ENCODE assay signal across 22 cellular contexts in genomic region chr7:129561677-129562424, GRCh38. TPM values are rescaled to one million over a fixed set of nuclear protein-coding genes. Genes with fewer than 3 reads are reported as not detected.
DNase-seq lines count a peak whose midpoint lies in the region; ATAC-seq and TF ChIP-seq lines count a peak whose summit lies in the region.
"Had no signal": no experiment of that assay in that cellular context is flagged by ENCODE, and none has a peak within 500 bp of the region (broad histone marks: within the 10 kb centered on the region; RNA-seq: fewer than 3 reads in every experiment).

No MANE protein-coding gene starts in this region.

- no peak overlapping the region for H3K27ac Mint-ChIP-seq in T-helper 17 cell
- H3K27ac Mint-ChIP-seq: activated naive CD4-positive, alpha-beta T cell treated with anti-CD3 and anti-CD28 coated beads for 36 hours; nephron had no signal

- peaks cover 2% of the 10 kb centered on the region for H3K4me1 Mint-ChIP-seq in T-helper 17 cell

- TF ChIP-seq CTCF in MM.1S (IDR thresholded peaks at IDR 0.05; ENCODE audit: low read length) (no peak), esophagus squamous epithelium (IDR thresholded peaks at IDR 0.05) (no peak)

- H3K9ac ChIP-seq in MM.1S (ENCODE audit: low read length): no peak overlapping the region

- no peaks in the 10 kb centered on the region for H3K79me2 ChIP-seq in MM.1S (ENCODE audit: low read length)

- 62 to 67% methylated on average over 12 of the region's 12 CpGs for WGBS in esophagus squamous epithelium, 2 donors

- no peaks in the 10 kb centered on the region for H3K9me3 ChIP-seq in MM.1S (replicated peaks; ENCODE audit: insufficient read depth, low read length)
- H3K9me3 ChIP-seq in T-helper 17 cell (ENCODE audit: control insufficient read depth, low read length, poor library complexity, severe bottlenecking): no peaks in the 10 kb centered on the region
- H3K9me3 ChIP-seq in esophagus squamous epithelium: no peaks in the 10 kb centered on the region
- H3K9me3 ChIP-seq: psoas muscle, stomach, transverse colon had no signal

- peaks cover 37% of the 10 kb centered on the region for H3K27me3 Mint-ChIP-seq in T-helper 17 cell

- H3K36me3 Mint-ChIP-seq in T-helper 17 cell (ENCODE audit: low read depth): peaks cover 4% of the 10 kb centered on the region

- H3F3A ChIP-seq in MM.1S (ENCODE audit: insufficient read depth, low read length): no peaks in the 10 kb centered on the region

- peak overlapping the region; percentile 19 for H3K4me3 Mint-ChIP-seq in T-helper 17 cell
- H3K4me3 Mint-ChIP-seq: activated naive CD4-positive, alpha-beta T cell treated with anti-CD3 and anti-CD28 coated beads for 36 hours; nephron had no signal

- no peak for TF ChIP-seq POLR2A in esophagus squamous epithelium (IDR thresholded peaks at IDR 0.05)

- no peaks in the 10 kb centered on the region for H4K20me1 ChIP-seq in MM.1S (ENCODE audit: insufficient read depth, low read length)

- H3K4me3 ChIP-seq in MM.1S (ENCODE audit: low read length) (no peak overlapping the region), esophagus squamous epithelium (no peak overlapping the region)
- H3K4me3 ChIP-seq: psoas muscle, stomach, transverse colon had no signal

- peak overlapping the region; percentile 23; the same call in 1 of the 2 replicates for H2AFZ ChIP-seq in MM.1S (ENCODE audit: low read length)

- no peak overlapping the region for H3K27ac ChIP-seq in MM.1S (ENCODE audit: low read length)
- no peak overlapping the region for H3K27ac ChIP-seq in esophagus squamous epithelium
- H3K27ac ChIP-seq: brain microvascular endothelial cell, foreskin keratinocyte, psoas muscle, stomach, transverse colon had no signal

- H3K9me2 ChIP-seq in MM.1S (replicated peaks; ENCODE audit: insufficient read depth, low read length): no peaks in the 10 kb centered on the region

- H3K27me3 ChIP-seq in MM.1S (replicated peaks; ENCODE audit: insufficient read depth, low read length) (no peaks in the 10 kb centered on the region), esophagus squamous epithelium (peaks cover 0 to 63% (median 0%) of the 10 kb centered on the region in 4 donors)

- H3K36me3 ChIP-seq in MM.1S (replicated peaks; ENCODE audit: insufficient read depth, low read length) (no peaks in the 10 kb centered on the region), esophagus squamous epithelium (no peaks in the 10 kb centered on the region)
- H3K36me3 ChIP-seq: brain microvascular endothelial cell, stomach, transverse colon had no signal

- H3K4me2 ChIP-seq in MM.1S (ENCODE audit: low read depth, low read length): no peak overlapping the region

- H3K4me1 ChIP-seq in MM.1S (ENCODE audit: low read length): no peaks in the 10 kb centered on the region
- no peaks in the 10 kb centered on the region for H3K4me1 ChIP-seq in esophagus squamous epithelium
- H3K4me1 ChIP-seq: foreskin keratinocyte, psoas muscle, transverse colon had no signal

- intact Hi-C loops in esophagus squamous epithelium (cut with DNase I): no loop called here

- no peak for ATAC-seq in T-helper 17 cell
- ATAC-seq: activated CD4-positive, CD25-positive, alpha-beta regulatory T cell treated with anti-CD3 and anti-CD28 coated beads, Interleukin-2, amount 50 U/mL, for 24 hours; foreskin keratinocyte; psoas muscle had no signal

- DNase-seq in MM.1S: no peak
- no peak for DNase-seq in T-helper 17 cell
- peak; percentile 56 for DNase-seq in iPS-NIHi7 (ENCODE audit: extremely low spot score)
- peak; percentile 19 for DNase-seq in retina
- DNase-seq in stimulated activated naive CD4-positive, alpha-beta T cell (lab: John Stamatoyannopoulos, UW): no peak
- no peak for DNase-seq in activated CD4-positive, alpha-beta T cell treated with anti-CD3 and anti-CD28 coated beads, Interleukin-2, amount 50 U/mL, for 4 hours
- no peak for DNase-seq in esophagus squamous epithelium (lab: John Stamatoyannopoulos, UW)
- DNase-seq: activated naive CD4-positive, alpha-beta T cell treated with anti-CD3 and anti-CD28 coated beads for 36 hours; activated T-cell treated with anti-CD3 and anti-CD28 coated beads, Interleukin-2, amount 50 U/mL, for 48 hours; brain microvascular endothelial cell; DMS53; foreskin keratinocyte; NCI-H1048; NCI-H187; NCI-H69; psoas muscle; stomach; T1000; transverse colon had no signal

RNA-seq across cellular contexts. Expression of gene NRF1, which starts 49.7 kb away (rescaled TPM):
- 10 to 100 TPM; 33.7 to 33.9 TPM for total RNA-seq in T-helper 17 cell
- 10 to 100 TPM; 10.0 to 18.3 (median 13.3) TPM for total RNA-seq in esophagus squamous epithelium

RNA-seq across cellular contexts. Expression of gene SMKR1, which starts 59.5 kb away (rescaled TPM):
- 1 to 10 TPM in 1 of 2 donors, under 1 TPM in 1; 0.77 to 2.0 TPM for total RNA-seq in T-helper 17 cell
- 1 to 10 TPM in 1 of 4 donors, not detected in 3; 1.7 TPM for total RNA-seq in esophagus squamous epithelium
- total RNA-seq: liver, stomach, transverse colon had no signal

Comparison
In these comparisons a context has a peak if more than half of its experiments do, and no peak if none do; other contexts are left out.
1. DNase-seq: peak in iPS-NIHi7 (single experiment) and retina (single experiment); none in MM.1S (single experiment), T-helper 17 cell (0 of 3), stimulated activated naive CD4-positive, alpha-beta T cell (0 of 6), activated CD4-positive, alpha-beta T cell treated with anti-CD3 and anti-CD28 coated beads, Interleukin-2, amount 50 U/mL, for 4 hours (0 of 2) and esophagus squamous epithelium (single experiment).